12 cellular contexts compared by ENCODE assay signal in the genomic region with DNA sequence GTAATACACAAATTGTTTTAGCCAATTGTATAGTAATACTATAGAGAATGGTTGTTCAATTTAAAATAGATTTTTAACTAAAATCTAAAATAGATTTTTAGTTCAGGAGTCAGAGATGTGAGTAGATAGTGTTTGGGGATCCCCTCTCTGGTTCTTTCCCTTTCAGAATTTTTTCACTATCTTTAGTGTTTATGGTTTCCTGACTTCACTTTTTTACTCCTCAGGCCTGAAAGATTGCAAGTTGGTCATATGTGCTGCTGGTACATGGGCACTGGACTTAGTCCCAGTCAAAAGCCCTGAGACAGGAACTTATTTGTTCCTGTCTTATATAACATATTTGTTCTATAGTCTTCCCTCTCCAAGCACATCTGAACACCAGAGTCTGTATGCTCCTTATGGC.
"Had no signal": no experiment of that assay in that cellular context is flagged by ENCODE, and none has a peak within 500 bp of the region (broad histone marks: within the 10 kb centered on the region; RNA-seq: fewer than 3 reads in every experiment).

No MANE protein-coding gene starts in this region.

- DNase-seq: activated CD4-positive, alpha-beta T cell treated with anti-CD3 and anti-CD28 coated beads for 4 hours; activated CD8-positive, alpha-beta memory T cell treated with anti-CD3 and anti-CD28 coated beads for 24 hours; activated naive CD4-positive, alpha-beta T cell treated with anti-CD3 and anti-CD28 coated beads, Interleukin-2, amount 50 U/mL, for 16 hours; adrenal gland; effector CD4-positive, alpha-beta T cell; foreskin keratinocyte; heart left ventricle; naive thymus-derived CD4-positive, alpha-beta T cell; posterior cingulate gyrus; stimulated activated naive B cell treated with anti-CD40 and anti-IgM and Interleukin-4, amounts not matched to agents 10 μg/mL and 1 μg/mL and 100 μg/mL, for 72 hours; T1000; trophoblast cell had no signal

- ATAC-seq: foreskin keratinocyte; heart left ventricle; naive thymus-derived CD4-positive, alpha-beta T cell had no signal
